ENCODE assay signal across 10 cellular contexts in genomic region chr10:71735709-71736569, GRCh38. TPM values are rescaled to one million over a fixed set of nuclear protein-coding genes. Genes with fewer than 3 reads are reported as not detected.
DNase-seq lines count a peak whose midpoint lies in the region; ATAC-seq and TF ChIP-seq lines count a peak whose summit lies in the region.
"Had no signal": no experiment of that assay in that cellular context is flagged by ENCODE, and none has a peak within 500 bp of the region (broad histone marks: within the 10 kb centered on the region; RNA-seq: fewer than 3 reads in every experiment).

No MANE protein-coding gene starts in this region.

- no peak overlapping the region for H3K23ac ChIP-seq in mesendoderm (ENCODE audit: low read length)

- intact Hi-C loops in Right ventricle myocardium inferior (cut with DNase I): no loop called here
- intact Hi-C loops in activated T-helper 1 cell treated with anti-CD3 and anti-CD28 coated beads, Interleukin-12 subunit alpha, Interleukin-12 subunit beta, Interleukin-2, Interleukin-4 antibody, amounts not matched to agents 30 ng/mL and 10 ng/mL and 1 ng/mL, durations not matched to agents 14 hours and 24 hours and 36 hours (cut with micrococcal nuclease): no loop called here

- H3K79me2 ChIP-seq in mesendoderm (ENCODE audit: control insufficient read depth, insufficient read depth, low read length): no peaks in the 10 kb centered on the region

- no peak overlapping the region for H3K4me2 ChIP-seq in mesendoderm (ENCODE audit: low read length)

- H3K4me1 ChIP-seq in right atrium auricular region (peaks cover 0 to 37% of the 10 kb centered on the region in 2 donors), mesendoderm (ENCODE audit: control insufficient read depth, low read depth, low read length) (no peaks in the 10 kb centered on the region), urinary bladder (ENCODE audit: insufficient read depth) (no peaks in the 10 kb centered on the region), BE2C (no peaks in the 10 kb centered on the region)

- ATAC-seq in Right ventricle myocardium inferior: peak; percentile 15
- no peak for ATAC-seq in HG03175 (IDR thresholded peaks at IDR 0.05; ENCODE audit: unreplicated experiment)

- no peak overlapping the region for H3K4ac ChIP-seq in mesendoderm (ENCODE audit: low read depth, low read length)

- no peak overlapping the region for H2BK5ac ChIP-seq in mesendoderm (ENCODE audit: low read length)

- H3K9me3 Mint-ChIP-seq in activated T-helper 1 cell treated with anti-CD3 and anti-CD28 coated beads, Interleukin-12 subunit alpha, Interleukin-12 subunit beta, Interleukin-2, Interleukin-4 antibody, amounts not matched to agents 30 ng/mL and 10 ng/mL and 1 ng/mL, durations not matched to agents 14 hours and 24 hours and 36 hours: no peaks in the 10 kb centered on the region

- no peaks in the 10 kb centered on the region for H3K9me3 ChIP-seq in right atrium auricular region
- H3K9me3 ChIP-seq in BE2C: no peaks in the 10 kb centered on the region

- no peak overlapping the region for H4K5ac ChIP-seq in mesendoderm (ENCODE audit: low read length)

- WGBS in mesendoderm (ENCODE audit: extremely low coverage, insufficient coverage, low lambda C conversion rate): no CpG with 5 or more reads among the region's 16 CpGs
- WGBS in urinary bladder: 86% methylated on average over 16 of the region's 16 CpGs

- no peaks in the 10 kb centered on the region for H3K27me3 ChIP-seq in right atrium auricular region
- H3K27me3 ChIP-seq in mesendoderm (ENCODE audit: insufficient read depth, low read length, poor library complexity): no peaks in the 10 kb centered on the region
- no peaks in the 10 kb centered on the region for H3K27me3 ChIP-seq in BE2C

- H3K36me3 ChIP-seq in right atrium auricular region: no peaks in the 10 kb centered on the region
- H3K36me3 ChIP-seq in mesendoderm (ENCODE audit: control insufficient read depth, insufficient read depth, low read length): no peaks in the 10 kb centered on the region
- no peaks in the 10 kb centered on the region for H3K36me3 ChIP-seq in urinary bladder (ENCODE audit: insufficient read depth)
- no peaks in the 10 kb centered on the region for H3K36me3 ChIP-seq in BE2C

- no peaks in the 10 kb centered on the region for H3K27me3 Mint-ChIP-seq in activated T-helper 1 cell treated with anti-CD3 and anti-CD28 coated beads, Interleukin-12 subunit alpha, Interleukin-12 subunit beta, Interleukin-2, Interleukin-4 antibody, amounts not matched to agents 30 ng/mL and 10 ng/mL and 1 ng/mL, durations not matched to agents 14 hours and 24 hours and 36 hours (ENCODE audit: insufficient read depth)

- no peak overlapping the region for H3K18ac ChIP-seq in mesendoderm (ENCODE audit: low read length)

- no peak overlapping the region for H4K8ac ChIP-seq in mesendoderm (ENCODE audit: low read depth, low read length)

- peak overlapping the region; percentile 19 for H3K4me3 Mint-ChIP-seq in activated T-helper 1 cell treated with anti-CD3 and anti-CD28 coated beads, Interleukin-12 subunit alpha, Interleukin-12 subunit beta, Interleukin-2, Interleukin-4 antibody, amounts not matched to agents 30 ng/mL and 10 ng/mL and 1 ng/mL, durations not matched to agents 14 hours and 24 hours and 36 hours

- no peaks in the 10 kb centered on the region for H3K79me1 ChIP-seq in mesendoderm (ENCODE audit: low read length)

- H3K4me3 ChIP-seq in right atrium auricular region (no peak overlapping the region), mesendoderm (ENCODE audit: low read length) (no peak overlapping the region), urinary bladder (ENCODE audit: low read depth, low read length) (no peak overlapping the region), BE2C (ENCODE audit: low read depth, low read length) (no peak overlapping the region)

- peak overlapping the region; percentile 12 for H3K56ac ChIP-seq in mesendoderm (ENCODE audit: low read length)

- TF ChIP-seq CTCF in right atrium auricular region (IDR thresholded peaks at IDR 0.05) (no peak), BE2C (IDR thresholded peaks at IDR 0.05; ENCODE audit: low read depth, low read length) (no peak)

- no peak overlapping the region for H2BK15ac ChIP-seq in mesendoderm (replicated peaks; ENCODE audit: low read depth)

- peaks cover 2% of the 10 kb centered on the region for H3K36me3 Mint-ChIP-seq in activated T-helper 1 cell treated with anti-CD3 and anti-CD28 coated beads, Interleukin-12 subunit alpha, Interleukin-12 subunit beta, Interleukin-2, Interleukin-4 antibody, amounts not matched to agents 30 ng/mL and 10 ng/mL and 1 ng/mL, durations not matched to agents 14 hours and 24 hours and 36 hours (ENCODE audit: low read depth)

- peak overlapping the region; percentile 94 for H3K27ac Mint-ChIP-seq in activated T-helper 1 cell treated with anti-CD3 and anti-CD28 coated beads, Interleukin-12 subunit alpha, Interleukin-12 subunit beta, Interleukin-2, Interleukin-4 antibody, amounts not matched to agents 30 ng/mL and 10 ng/mL and 1 ng/mL, durations not matched to agents 14 hours and 24 hours and 36 hours

- H3K27ac ChIP-seq in right atrium auricular region (peak overlapping the region in 1 of 2 donors; percentile 31), mesendoderm (ENCODE audit: low read depth, low read length) (no peak overlapping the region), urinary bladder (ENCODE audit: low read depth) (peak overlapping the region; percentile 14)

- no peak overlapping the region for H2BK120ac ChIP-seq in mesendoderm (ENCODE audit: low read depth, low read length)

- H3K9ac ChIP-seq in mesendoderm (ENCODE audit: low read length): no peak overlapping the region

- DNase-seq in Right ventricle myocardium inferior (ENCODE audit: missing footprints): peak; percentile 53
- DNase-seq in right atrium auricular region (ENCODE audit: low spot score): no peak
- peak; percentile 38 for DNase-seq in activated T-helper 1 cell treated with anti-CD3 and anti-CD28 coated beads, Interleukin-12 subunit alpha, Interleukin-12 subunit beta, Interleukin-2, Interleukin-4 antibody, amounts not matched to agents 30 ng/mL and 10 ng/mL and 1 ng/mL, durations not matched to agents 14 hours and 24 hours and 36 hours (ENCODE audit: low spot score)
- DNase-seq in mesendoderm: no peak
- DNase-seq in SHP77 (lab: John Stamatoyannopoulos, UW): no peak
- DNase-seq in BE2C: no peak

- peaks cover 84% of the 10 kb centered on the region for H3K4me1 Mint-ChIP-seq in activated T-helper 1 cell treated with anti-CD3 and anti-CD28 coated beads, Interleukin-12 subunit alpha, Interleukin-12 subunit beta, Interleukin-2, Interleukin-4 antibody, amounts not matched to agents 30 ng/mL and 10 ng/mL and 1 ng/mL, durations not matched to agents 14 hours and 24 hours and 36 hours (ENCODE audit: low read depth)

- H2AK5ac ChIP-seq in mesendoderm (ENCODE audit: low read length): no peak overlapping the region

RNA-seq across cellular contexts. Expression of gene C10orf105, which starts 16.4 kb away (rescaled TPM):
- total RNA-seq in Right ventricle myocardium inferior (0.05 TPM), right atrium auricular region (1 to 10 TPM in 1 of 2 donors, not detected in 1; 1.3 TPM), urinary bladder (0.26 TPM)
- 0.18 and 0.32 TPM in 2 replicates for total RNA-seq in activated T-helper 1 cell treated with anti-CD3 and anti-CD28 coated beads, Interleukin-12 subunit alpha, Interleukin-12 subunit beta, Interleukin-2, Interleukin-4 antibody, amounts not matched to agents 30 ng/mL and 10 ng/mL and 1 ng/mL, durations not matched to agents 14 hours and 24 hours and 36 hours
- 0.29 TPM for polyA plus RNA-seq in mesendoderm (2013, experiment 1 of 2)
- 0.25 TPM for polyA plus RNA-seq in mesendoderm (2013, experiment 2 of 2)
- 0.11 TPM for polyA plus RNA-seq in urinary bladder
- not detected for polyA plus RNA-seq in BE2C (2012; ENCODE audit: insufficient read depth, insufficient read length, low read depth)
- total RNA-seq: pulmonary artery endothelial cell had no signal
- polyA plus RNA-seq: AG04450 had no signal

RNA-seq across cellular contexts. Expression of gene VSIR, which starts 37.4 kb away (rescaled TPM):
- total RNA-seq in Right ventricle myocardium inferior (140 TPM), right atrium auricular region (10 to 100 TPM; 36.1 to 56.0 TPM), urinary bladder (24.9 TPM)
- total RNA-seq in activated T-helper 1 cell treated with anti-CD3 and anti-CD28 coated beads, Interleukin-12 subunit alpha, Interleukin-12 subunit beta, Interleukin-2, Interleukin-4 antibody, amounts not matched to agents 30 ng/mL and 10 ng/mL and 1 ng/mL, durations not matched to agents 14 hours and 24 hours and 36 hours: 114 and 115 TPM in 2 replicates
- polyA plus RNA-seq in mesendoderm (2013, experiment 1 of 2): 0.01 TPM
- 0.07 TPM for polyA plus RNA-seq in mesendoderm (2013, experiment 2 of 2)
- polyA plus RNA-seq in urinary bladder: 59.6 TPM
- 2.5 TPM for polyA plus RNA-seq in BE2C (2012; ENCODE audit: insufficient read depth, insufficient read length, low read depth)

Comparison
In these comparisons a context has a peak if more than half of its experiments do, and no peak if none do; other contexts are left out.
1. DNase-seq: peak in Right ventricle myocardium inferior (single experiment) and activated T-helper 1 cell treated with anti-CD3 and anti-CD28 coated beads, Interleukin-12 subunit alpha, Interleukin-12 subunit beta, Interleukin-2, Interleukin-4 antibody, amounts not matched to agents 30 ng/mL and 10 ng/mL and 1 ng/mL, durations not matched to agents 14 hours and 24 hours and 36 hours (single experiment); none in right atrium auricular region (single experiment), mesendoderm (single experiment), SHP77 (0 of 2) and BE2C (single experiment).